8 cellular contexts compared by ENCODE assay signal in the genomic region with DNA sequence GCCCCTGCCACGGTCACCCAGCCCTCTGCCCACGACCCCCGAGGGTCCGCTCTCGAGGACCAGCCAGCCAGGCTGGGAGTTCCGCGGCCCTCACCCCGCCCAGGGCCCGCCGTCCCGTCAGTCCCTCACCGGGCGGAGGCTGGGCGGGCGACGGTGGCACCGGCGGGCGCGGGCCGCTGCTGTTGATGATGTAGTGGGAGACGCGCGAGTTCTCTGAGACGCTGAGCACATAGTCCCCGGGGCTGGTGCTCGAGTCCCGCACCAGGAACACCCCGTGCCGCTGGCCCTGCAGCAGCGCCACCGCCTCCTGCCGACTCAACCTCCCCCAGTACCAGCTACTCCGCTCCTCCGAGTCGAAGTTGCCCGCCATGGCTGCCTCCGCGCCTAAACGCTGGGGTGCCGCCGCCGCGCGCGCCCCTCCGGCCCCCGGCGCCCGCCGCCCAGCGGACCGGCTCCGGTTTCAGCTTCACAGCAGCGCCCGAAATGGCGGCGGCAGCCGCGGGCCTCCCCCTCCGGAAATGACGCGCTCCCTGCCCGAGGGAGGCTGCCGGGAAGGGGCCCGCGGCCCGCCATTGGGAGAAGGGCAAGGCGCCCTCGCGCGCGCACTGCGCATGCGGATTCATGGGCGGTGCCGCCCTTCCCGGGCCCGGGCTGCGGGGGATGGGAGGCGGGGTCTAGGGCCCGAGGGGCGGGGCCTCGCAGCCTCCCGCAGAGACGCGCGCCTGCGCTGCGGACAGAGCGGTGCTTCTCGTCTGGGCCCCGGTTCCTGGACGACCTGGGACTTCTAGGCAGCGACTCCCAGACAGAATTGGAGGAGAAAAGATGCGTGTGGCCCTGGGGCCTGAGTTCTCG. TPM values are rescaled to one million over a fixed set of nuclear protein-coding genes. Genes with fewer than 3 reads are reported as not detected.
DNase-seq lines count a peak whose midpoint lies in the region; ATAC-seq, FAIRE-seq and TF ChIP-seq lines count a peak whose summit lies in the region.

A gene (minus strand): TSS at position 485 of the 852 bp plus-strand sequence. CDS start 115 bp downstream, at position 370.

- H3K4me3 Mint-ChIP-seq in activated naive CD8-positive, alpha-beta T cell treated with anti-CD3 and anti-CD28 coated beads, Interleukin-2, amount 50 U/mL, for 24 hours = peak within 1 kb of the TSS; percentile 88

- H3K36me3 ChIP-seq in pancreas (no peaks in the 10 kb centered on the region), thyroid gland (no peaks in the 10 kb centered on the region)

- ATAC-seq in HG02678 (IDR thresholded peaks at IDR 0.05; ENCODE audit: unreplicated experiment) (peak; percentile 85), Right ventricle myocardium superior (ENCODE audit: poor library complexity) (peak; percentile 93), pancreas (peak; percentile 89 to 96 (median 90))
- ATAC-seq in activated naive CD8-positive, alpha-beta T cell treated with anti-CD3 and anti-CD28 coated beads, Interleukin-2, amount 50 U/mL, for 24 hours = peak; percentile 96

- 1% methylated on average over 61 to 97 of the region's 97 CpGs for WGBS in pancreas, 2 donors
- 0 to 2% methylated on average over 18 to 26 of the region's 97 CpGs for WGBS in thyroid gland, 2 donors

- H3K4me1 Mint-ChIP-seq in activated naive CD8-positive, alpha-beta T cell treated with anti-CD3 and anti-CD28 coated beads, Interleukin-2, amount 50 U/mL, for 24 hours = peaks cover 46% of the 10 kb centered on the region

- H3K27ac ChIP-seq in pancreas (peak within 1 kb of the TSS; percentile 77 to 92 (median 88)), thyroid gland (peak within 1 kb of the TSS; percentile 81 to 98 (median 96))

- intact Hi-C loops in Right ventricle myocardium superior (cut with DNase I) (loop anchor here (2.0 kb wide), 1 partner anchor 59 kb away; no protein-coding TSS in a partner anchor), pancreas (cut with DNase I) (no loop called here), thyroid gland (cut with DNase I) (loop anchor here (5.0 to 10.0 kb wide), 2 partner anchors 61 to 71 kb away; a partner anchor contains a TSS)

- H3K9me3 ChIP-seq in pancreas (no peaks in the 10 kb centered on the region), thyroid gland (no peaks in the 10 kb centered on the region)

- TF ChIP-seq CTCF in GM12865 (IDR thresholded peaks at IDR 0.05; ENCODE audit: insufficient read depth, low read depth, low read length, missing control alignments) (peak; percentile 3), pancreas (IDR thresholded peaks at IDR 0.05) (no peak), thyroid gland (IDR thresholded peaks at IDR 0.05) (peak in 1 of 6 experiments; percentile 13)

- H3K9me3 Mint-ChIP-seq in activated naive CD8-positive, alpha-beta T cell treated with anti-CD3 and anti-CD28 coated beads, Interleukin-2, amount 50 U/mL, for 24 hours = no peaks in the 10 kb centered on the region

- DNase-seq in GM12865 (ENCODE audit: low read depth) = peak; percentile 97
- peak; percentile 92 to 93 (median 93) for DNase-seq in NCI-H1417 (lab: John Stamatoyannopoulos, UW)
- peak; percentile 90 for DNase-seq in SW480 (ENCODE audit: low spot score)
- peak; percentile 99 for DNase-seq in activated naive CD8-positive, alpha-beta T cell treated with anti-CD3 and anti-CD28 coated beads, Interleukin-2, amount 50 U/mL, for 24 hours
- peak; percentile 98 for DNase-seq in Right ventricle myocardium superior
- DNase-seq in pancreas = peak; percentile 95 to 100 (median 98)
- DNase-seq in thyroid gland = peak; percentile 96 to 97

- H3K27me3 Mint-ChIP-seq in activated naive CD8-positive, alpha-beta T cell treated with anti-CD3 and anti-CD28 coated beads, Interleukin-2, amount 50 U/mL, for 24 hours = peaks cover 26% of the 10 kb centered on the region

- H3K4me3 ChIP-seq in GM12865 (ENCODE audit: low read depth, low read length) (peak within 1 kb of the TSS; percentile 76), pancreas (peak within 1 kb of the TSS; percentile 60 to 100 (median 88)), thyroid gland (replicated peaks in 1 of 3) (peak within 1 kb of the TSS; percentile 85 to 100 (median 95))

- peak; percentile 75 to 95 for TF ChIP-seq POLR2A in thyroid gland (IDR thresholded peaks at IDR 0.05)

- H3K27me3 ChIP-seq in pancreas (no peaks in the 10 kb centered on the region), thyroid gland (no peaks in the 10 kb centered on the region)

- peaks cover 14% of the 10 kb centered on the region for H3K36me3 Mint-ChIP-seq in activated naive CD8-positive, alpha-beta T cell treated with anti-CD3 and anti-CD28 coated beads, Interleukin-2, amount 50 U/mL, for 24 hours (ENCODE audit: low read depth)

- no peak for FAIRE-seq in pancreas (lab: Jason Lieb, UNC)

- peak within 1 kb of the TSS; percentile 81 for H3K27ac Mint-ChIP-seq in activated naive CD8-positive, alpha-beta T cell treated with anti-CD3 and anti-CD28 coated beads, Interleukin-2, amount 50 U/mL, for 24 hours

- H3K4me1 ChIP-seq in pancreas (peaks cover 18 to 32% (median 23%) of the 10 kb centered on the region in 3 donors), thyroid gland (peaks cover 40 to 53% of the 10 kb centered on the region in 2 donors)

RNA-seq across cellular contexts. Expression of the gene that starts here (rescaled TPM):
- 36.0 TPM for total RNA-seq in Right ventricle myocardium superior
- 10 to 100 TPM; 18.1 to 30.8 (median 20.5) TPM for total RNA-seq in pancreas
- polyA plus RNA-seq in pancreas = 10 to 100 TPM in 1 of 2 donors, 1 to 10 TPM in 1; 9.8 to 15.3 TPM
- total RNA-seq in thyroid gland = 100 to 1,000 TPM in 2 of 4 donors, 10 to 100 TPM in 2; 89.6 to 140 (median 98.7) TPM

Comparison
In these comparisons a context has a peak if more than half of its experiments do, and no peak if none do; other contexts are left out.
1. Peak in every context shown above with its lines: DNase-seq, ATAC-seq, H3K4me3 ChIP-seq and H3K27ac ChIP-seq.
2. intact Hi-C loops: an anchor here in Right ventricle myocardium superior (2.0 kb wide) and thyroid gland (5.0 to 10.0 kb wide); none called in pancreas.